Comparison of ENCODE assay signal across 7 cellular contexts in the genomic region with DNA sequence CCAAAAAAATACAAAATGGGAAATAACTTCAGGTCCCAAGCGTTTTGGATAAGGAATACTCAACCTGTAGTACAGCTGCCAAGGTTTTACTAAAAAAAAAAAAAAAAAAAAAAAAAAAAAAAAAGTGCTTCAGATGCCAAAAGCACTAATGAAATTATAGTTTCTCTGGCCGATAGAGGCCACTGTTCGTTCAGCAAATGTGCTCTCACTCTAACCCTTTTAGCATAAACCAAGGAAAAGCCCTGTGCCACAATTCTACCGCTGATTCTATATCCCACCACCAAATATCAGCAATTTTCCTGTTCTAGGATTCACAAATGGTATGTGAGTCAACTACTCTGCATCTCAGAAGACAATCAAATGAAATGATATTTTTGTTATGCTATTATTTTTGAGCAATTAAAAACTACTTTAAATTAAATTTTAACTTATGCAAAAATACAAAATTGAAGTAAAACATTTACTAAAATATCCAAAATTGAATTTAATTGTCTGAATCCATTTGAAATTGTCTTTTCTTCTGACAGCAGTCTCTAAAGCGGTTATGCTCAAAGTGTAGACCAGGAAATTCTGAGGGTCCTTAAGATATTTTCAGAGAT.
DNase-seq lines count a peak whose midpoint lies in the region; TF ChIP-seq lines count a peak whose summit lies in the region.

No MANE protein-coding gene starts in this region.

- no peak overlapping the region for H3K4me3 Mint-ChIP-seq in brain

- intact Hi-C loops in tibial artery (cut with DNase I; ENCODE audit: low total_unique reads) = no loop called here

- no peak overlapping the region for H3K27ac Mint-ChIP-seq in brain

- peaks cover 8% of the 10 kb centered on the region for H3K4me1 Mint-ChIP-seq in brain

- no peak overlapping the region for H3K4me3 ChIP-seq in H7 (ENCODE audit: insufficient read depth, low read depth, low read length)
- H3K4me3 ChIP-seq in tibial artery = no peak overlapping the region

- H3K27me3 ChIP-seq in H7 (ENCODE audit: control insufficient read depth, insufficient read depth, low read length) (no peaks in the 10 kb centered on the region), tibial artery (no peaks in the 10 kb centered on the region)

- peaks cover 72% of the 10 kb centered on the region for H3K36me3 Mint-ChIP-seq in brain

- no peaks in the 10 kb centered on the region for H3K9me3 ChIP-seq in tibial artery

- peak; percentile 52 for TF ChIP-seq CTCF in brain (conservative IDR thresholded peaks at IDR 0.05)
- peak; percentile 29 to 44 for TF ChIP-seq CTCF in tibial artery (IDR thresholded peaks at IDR 0.05)

- peaks cover 11 to 21% (median 16%) of the 10 kb centered on the region in 5 experiments for H3K9me3 Mint-ChIP-seq in brain

- H3K36me3 ChIP-seq in H7 (replicated peaks; ENCODE audit: control insufficient read depth, insufficient read depth, low read length) (no peaks in the 10 kb centered on the region; the same call in 1 of the 2 replicates), tibial artery (peaks cover 6% of the 10 kb centered on the region in 3 donors)

- H3K27ac ChIP-seq in tibial artery = no peak overlapping the region

- peak; percentile 88 for DNase-seq in DMS53 (lab: John Stamatoyannopoulos, UW)
- DNase-seq in H7 = peak; percentile 10
- peak; percentile 65 to 84 for DNase-seq in NCI-H446 (lab: John Stamatoyannopoulos, UW)
- peak; percentile 70 for DNase-seq in iris pigment epithelial cell (ENCODE audit: low read depth)
- DNase-seq in tibial artery = no peak
- no peak for DNase-seq in NCI-H1930 (lab: John Stamatoyannopoulos, UW)

- no peaks in the 10 kb centered on the region for H3K4me1 ChIP-seq in tibial artery

- H3K27me3 Mint-ChIP-seq in brain = no peaks in the 10 kb centered on the region

Comparison
In these comparisons a context has a peak if more than half of its experiments do, and no peak if none do; other contexts are left out.
1. DNase-seq: peak in DMS53 (single experiment), H7 (single experiment), NCI-H446 (2 of 2) and iris pigment epithelial cell (single experiment); none in tibial artery (0 of 2) and NCI-H1930 (0 of 2).